In the genomic region with DNA sequence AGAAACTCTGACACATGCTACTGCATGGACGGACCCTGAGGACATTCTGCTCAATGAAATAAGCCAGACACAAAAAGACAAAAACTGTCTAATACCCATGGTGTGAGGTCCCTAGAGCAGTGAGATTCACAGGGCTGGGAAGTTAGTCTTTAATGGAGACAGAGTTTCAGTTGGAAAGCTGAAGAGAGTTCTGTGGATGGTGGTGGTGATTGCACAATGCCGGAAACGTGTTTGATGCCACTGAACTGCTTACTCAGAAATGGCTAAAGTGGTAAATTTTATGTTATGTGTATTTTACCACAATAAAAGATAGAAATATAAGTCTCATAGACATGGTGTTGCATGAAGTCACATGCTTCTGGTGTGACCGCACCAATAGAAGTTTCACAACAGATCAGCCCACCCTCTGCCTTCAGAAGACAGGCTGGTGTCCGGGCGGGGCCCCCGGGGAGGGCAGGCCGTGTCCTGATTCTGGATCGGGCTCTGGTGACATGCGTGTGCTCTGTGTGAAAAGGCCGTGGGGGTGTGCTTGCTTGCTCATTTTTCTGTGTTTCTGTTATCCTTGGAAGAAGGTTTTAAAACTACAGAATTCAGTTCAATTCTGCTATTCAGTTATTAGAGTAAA, we compare ENCODE assay signal across 8 cellular contexts.
A peak's percentile ranks its signal among the peaks of the same experiment; 100 is the strongest.
DNase-seq lines count a peak whose midpoint lies in the region; ATAC-seq and TF ChIP-seq lines count a peak whose summit lies in the region.
"Not testable (repeated sequence)": the region's sequence is repeated elsewhere in the genome, so short reads cannot be mapped to it uniquely, and the experiment has no call there.

No MANE protein-coding gene starts in this region.

- not testable (repeated sequence) for H3K9me2 ChIP-seq in hepatocyte (replicated peaks; ENCODE audit: insufficient read depth)

- CTCF ChIA-PET in naive thymus-derived CD4-positive, alpha-beta T cell (lab: Charles Lee) = not testable (repeated sequence)

- peak overlapping the region; percentile 56 for H3K9ac ChIP-seq in skeletal muscle satellite cell (ENCODE audit: low read depth, low read length)

- H3K4me3 Mint-ChIP-seq in naive thymus-derived CD4-positive, alpha-beta T cell = not testable (repeated sequence)

- H3K36me3 Mint-ChIP-seq in naive thymus-derived CD4-positive, alpha-beta T cell = not testable (repeated sequence)

- not testable (repeated sequence) for TF ChIP-seq POLR2A in breast epithelium (IDR thresholded peaks at IDR 0.05); vagina (IDR thresholded peaks at IDR 0.05)

- peak overlapping the region; percentile 36 to 78 for H3K27ac ChIP-seq in breast epithelium
- peak overlapping the region; percentile 60 for H3K27ac ChIP-seq in hepatocyte
- H3K27ac ChIP-seq in naive thymus-derived CD4-positive, alpha-beta T cell (ENCODE audit: low read depth, low read length) = not testable (repeated sequence)
- H3K27ac ChIP-seq in vagina = peak overlapping the region; percentile 70

- H3K4me3 ChIP-seq in breast epithelium = peak overlapping the region in 1 of 3 donors; percentile 37
- not testable (repeated sequence) for H3K4me3 ChIP-seq in fibroblast of the aortic adventitia (ENCODE audit: low read depth, low read length); hepatocyte; naive thymus-derived CD4-positive, alpha-beta T cell (ENCODE audit: low read length); skeletal muscle satellite cell (ENCODE audit: low read length); vagina

- POLR2A ChIA-PET in naive thymus-derived CD4-positive, alpha-beta T cell (lab: Charles Lee) = not testable (repeated sequence)

- peaks cover 0 to 13% (median 4%) of the 10 kb centered on the region in 5 donors for H3K27me3 Mint-ChIP-seq in naive thymus-derived CD4-positive, alpha-beta T cell

- H3K27ac Mint-ChIP-seq in naive thymus-derived CD4-positive, alpha-beta T cell = not testable (repeated sequence)

- H3K79me2 ChIP-seq in hepatocyte = not testable (repeated sequence)

- peak; percentile 16 for ATAC-seq in naive thymus-derived CD4-positive, alpha-beta T cell

- intact Hi-C loops in breast epithelium (cut with DNase I; ENCODE audit: low total_unique reads); naive thymus-derived CD4-positive, alpha-beta T cell (cut with micrococcal nuclease); vagina (cut with DNase I): not testable (repeated sequence)

- not testable (repeated sequence) for H3K4me1 ChIP-seq in breast epithelium; hepatocyte (ENCODE audit: insufficient read depth); naive thymus-derived CD4-positive, alpha-beta T cell (ENCODE audit: control insufficient read depth in 2 of 2, insufficient read depth in 2 of 2, low read length in 2 of 2)
- H3K4me1 ChIP-seq in skeletal muscle satellite cell (ENCODE audit: control insufficient read depth, insufficient read depth, low read length) = peaks cover 15% of the 10 kb centered on the region
- H3K4me1 ChIP-seq in vagina = peaks cover 11% of the 10 kb centered on the region

- 75% methylated on average over 11 of the region's 11 CpGs for WGBS in hepatocyte (ENCODE audit: low lambda C conversion rate, missing lambda C conversion rate)

- not testable (repeated sequence) for H3K27me3 ChIP-seq in breast epithelium; hepatocyte; naive thymus-derived CD4-positive, alpha-beta T cell (ENCODE audit: control insufficient read depth in 2 of 2, insufficient read depth in 2 of 2, low read length in 2 of 2); skeletal muscle satellite cell (ENCODE audit: control insufficient read depth, insufficient read depth, low read length); vagina

- DNase-seq in CD1c-positive myeloid dendritic cell (ENCODE audit: extremely low spot score) = peak; percentile 18
- peak; percentile 37 for DNase-seq in NOMO-1 treated with DMSO at 0.1 percent for 48 hours (lab: John Stamatoyannopoulos, UW; ENCODE audit: unreplicated experiment)
- DNase-seq in breast epithelium (ENCODE audit: low spot score in 2 of 2) = peak in 1 of 2 donors; percentile 20
- DNase-seq in fibroblast of the aortic adventitia (ENCODE audit: low read depth) = peak; percentile 79
- DNase-seq in hepatocyte (ENCODE audit: low spot score); naive thymus-derived CD4-positive, alpha-beta T cell; vagina (ENCODE audit: extremely low spot score in 2 of 2): not testable (repeated sequence)

- not testable (repeated sequence) for H3K9me3 ChIP-seq in breast epithelium; hepatocyte (ENCODE audit: low read depth); naive thymus-derived CD4-positive, alpha-beta T cell (ENCODE audit: control insufficient read depth in 2 of 3, low read length in 3 of 3); skeletal muscle satellite cell (replicated peaks; ENCODE audit: low read length); vagina

- not testable (repeated sequence) for TF ChIP-seq CTCF in breast epithelium (IDR thresholded peaks at IDR 0.05); fibroblast of the aortic adventitia (IDR thresholded peaks at IDR 0.05; ENCODE audit: insufficient read depth, low read length); hepatocyte (IDR thresholded peaks at IDR 0.05; ENCODE audit: poor library complexity); vagina (IDR thresholded peaks at IDR 0.05)

- not testable (repeated sequence) for H3K9me3 Mint-ChIP-seq in naive thymus-derived CD4-positive, alpha-beta T cell

- not testable (repeated sequence) for H4K20me1 ChIP-seq in hepatocyte (ENCODE audit: insufficient read depth, poor library complexity, severe bottlenecking)

- H2AFZ ChIP-seq in hepatocyte = not testable (repeated sequence)

- peak overlapping the region; percentile 52 for H3K4me2 ChIP-seq in hepatocyte
- H3K4me2 ChIP-seq in skeletal muscle satellite cell (ENCODE audit: low read length) = peak overlapping the region; percentile 37

- not testable (repeated sequence) for H3K4me1 Mint-ChIP-seq in naive thymus-derived CD4-positive, alpha-beta T cell

- not testable (repeated sequence) for H3K36me3 ChIP-seq in breast epithelium; hepatocyte (replicated peaks; ENCODE audit: insufficient read depth, low read depth); naive thymus-derived CD4-positive, alpha-beta T cell (ENCODE audit: control insufficient read depth in 2 of 3, insufficient read depth in 3 of 3, low read length in 3 of 3); skeletal muscle satellite cell (ENCODE audit: insufficient read depth, low read length); vagina
